8 cellular contexts compared by ENCODE assay signal in the genomic region with DNA sequence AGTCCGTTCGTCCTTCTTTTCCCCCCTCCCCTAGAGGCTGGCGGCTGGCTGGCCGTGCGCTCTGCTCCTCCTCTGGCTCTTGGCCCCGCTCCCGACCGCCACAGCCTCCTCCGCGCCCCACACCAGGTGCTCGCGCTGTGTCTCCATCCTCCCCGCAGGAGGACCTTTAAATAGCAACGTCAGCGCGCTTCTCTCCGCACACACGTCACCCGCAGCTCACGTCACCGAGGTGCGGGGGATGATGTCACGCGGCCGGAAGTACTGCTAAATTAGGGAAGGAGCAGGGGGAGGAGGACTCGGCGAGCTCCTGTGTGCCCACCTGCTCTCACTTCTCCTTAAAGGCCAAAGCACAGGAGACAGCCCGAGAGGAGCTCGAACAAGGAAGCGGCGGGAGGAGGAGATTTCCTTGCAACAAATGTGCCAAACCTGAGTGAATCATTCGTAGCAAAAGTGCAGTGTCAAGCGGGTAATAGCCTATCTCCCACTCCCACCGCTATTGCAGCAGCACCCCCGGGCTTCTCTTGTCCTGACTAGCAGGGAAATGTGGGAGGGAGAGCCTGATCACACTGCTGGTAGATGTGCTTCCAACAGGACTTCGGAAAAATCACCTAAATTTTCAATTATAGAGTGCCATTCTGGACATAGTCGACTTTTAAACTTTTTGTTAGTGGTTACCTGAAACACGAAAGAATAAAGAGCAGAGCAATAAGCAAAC. TPM values are rescaled to one million over a fixed set of nuclear protein-coding genes. Genes with fewer than 3 reads are reported as not detected.
A peak's percentile ranks its signal among the peaks of the same experiment; 100 is the strongest.
DNase-seq lines count a peak whose midpoint lies in the region; ATAC-seq and TF ChIP-seq lines count a peak whose summit lies in the region.

No MANE protein-coding gene starts in this region.

- H3K36me3 Mint-ChIP-seq in WTC11 (no peaks in the 10 kb centered on the region), immature natural killer cell (no peaks in the 10 kb centered on the region)

- CTCF ChIA-PET in AG04449 (lab: Yijun Ruan, JAX) (interaction anchor here (0.7 to 3.6 kb wide), 7 partner anchors 13 to 578 kb away, joined by 3 to 13 read pairs (median 3); no protein-coding TSS in a partner anchor), WTC11 (lab: Charles Lee) (interaction anchor here (1.6 kb wide), 1 partner anchor 382 kb away, joined by 4 read pairs; no protein-coding TSS in a partner anchor)

- peak; percentile 87 for ATAC-seq in GM18873 (IDR thresholded peaks at IDR 0.05; ENCODE audit: low FRiP score, unreplicated experiment)
- ATAC-seq in HG03135 (IDR thresholded peaks at IDR 0.05; ENCODE audit: unreplicated experiment): peak; percentile 84
- ATAC-seq in WTC11: peak; percentile 68

- peaks cover 47% of the 10 kb centered on the region for H3K4me1 Mint-ChIP-seq in WTC11
- peaks cover 21 to 25% of the 10 kb centered on the region in 2 donors for H3K4me1 Mint-ChIP-seq in immature natural killer cell

- H3K9me3 Mint-ChIP-seq in WTC11 (no peaks in the 10 kb centered on the region), immature natural killer cell (peaks cover 0 to 4% (median 0%) of the 10 kb centered on the region in 6 donors)

- H3K27ac Mint-ChIP-seq in WTC11 (peak overlapping the region; percentile 98), immature natural killer cell (peak overlapping the region; percentile 93 to 100 (median 98))

- no peaks in the 10 kb centered on the region for H3K27me3 Mint-ChIP-seq in WTC11 (ENCODE audit: low read depth)
- peaks cover 23 to 37% (median 30%) of the 10 kb centered on the region in 3 donors for H3K27me3 Mint-ChIP-seq in immature natural killer cell (ENCODE audit: low read depth in 3 of 3)

- DNase-seq in AG04449 (ENCODE audit: low read depth, low spot score) (peak; percentile 63), NCI-H2196 (lab: John Stamatoyannopoulos, UW; ENCODE audit: unreplicated experiment) (peak; percentile 85), WTC11 (ENCODE audit: low spot score) (peak; percentile 88), cardiac fibroblast (ENCODE audit: low read depth in 2 of 2) (peak; percentile 92 to 96), immature natural killer cell (peak; percentile 90 to 93 (median 93)), smooth muscle cell of the brain vasculature (ENCODE audit: low read depth, low spot score) (peak; percentile 70)

- TF ChIP-seq CTCF in AG04449 (IDR thresholded peaks at IDR 0.05; ENCODE audit: insufficient read depth, low read length, missing control alignments): no peak
- TF ChIP-seq CTCF in WTC11 (IDR thresholded peaks at IDR 0.05): no peak
- TF ChIP-seq CTCF in cardiac fibroblast (IDR thresholded peaks at IDR 0.05; ENCODE audit: low read depth, low read length): no peak

- POLR2A ChIA-PET in AG04449 (lab: Yijun Ruan, JAX) (interaction anchor here (0.7 kb wide), 1 partner anchor 494 kb away, joined by 3 read pairs; no protein-coding TSS in a partner anchor), WTC11 (lab: Charles Lee) (interaction anchor here (0.7 to 1.5 kb wide), 4 partner anchors 27 to 314 kb away, joined by 3 to 5 read pairs (median 4); partner anchors contain the start of gene CMYA5)

- H3K4me3 Mint-ChIP-seq in WTC11: peak overlapping the region; percentile 89
- peak overlapping the region; percentile 93 to 99 (median 98) for H3K4me3 Mint-ChIP-seq in immature natural killer cell

- H3K4me3 ChIP-seq in AG04449 (ENCODE audit: low read depth, low read length) (peak overlapping the region; percentile 87), cardiac fibroblast (replicated peaks in 1 of 2; ENCODE audit: low read depth in 2 of 2, low read length in 2 of 2) (peak overlapping the region; percentile 81 to 89)

TF ChIP-seq in WTC11, 78 proteins besides CTCF, POLR2A, EP300 and RAD21 (continues in another document):
- TF ChIP-seq E2F4 (CRISPR knock-in tag; IDR thresholded peaks at IDR 0.05; ENCODE audit: borderline replicate concordance, low read depth): no peak
- TF ChIP-seq, protein P1, sequence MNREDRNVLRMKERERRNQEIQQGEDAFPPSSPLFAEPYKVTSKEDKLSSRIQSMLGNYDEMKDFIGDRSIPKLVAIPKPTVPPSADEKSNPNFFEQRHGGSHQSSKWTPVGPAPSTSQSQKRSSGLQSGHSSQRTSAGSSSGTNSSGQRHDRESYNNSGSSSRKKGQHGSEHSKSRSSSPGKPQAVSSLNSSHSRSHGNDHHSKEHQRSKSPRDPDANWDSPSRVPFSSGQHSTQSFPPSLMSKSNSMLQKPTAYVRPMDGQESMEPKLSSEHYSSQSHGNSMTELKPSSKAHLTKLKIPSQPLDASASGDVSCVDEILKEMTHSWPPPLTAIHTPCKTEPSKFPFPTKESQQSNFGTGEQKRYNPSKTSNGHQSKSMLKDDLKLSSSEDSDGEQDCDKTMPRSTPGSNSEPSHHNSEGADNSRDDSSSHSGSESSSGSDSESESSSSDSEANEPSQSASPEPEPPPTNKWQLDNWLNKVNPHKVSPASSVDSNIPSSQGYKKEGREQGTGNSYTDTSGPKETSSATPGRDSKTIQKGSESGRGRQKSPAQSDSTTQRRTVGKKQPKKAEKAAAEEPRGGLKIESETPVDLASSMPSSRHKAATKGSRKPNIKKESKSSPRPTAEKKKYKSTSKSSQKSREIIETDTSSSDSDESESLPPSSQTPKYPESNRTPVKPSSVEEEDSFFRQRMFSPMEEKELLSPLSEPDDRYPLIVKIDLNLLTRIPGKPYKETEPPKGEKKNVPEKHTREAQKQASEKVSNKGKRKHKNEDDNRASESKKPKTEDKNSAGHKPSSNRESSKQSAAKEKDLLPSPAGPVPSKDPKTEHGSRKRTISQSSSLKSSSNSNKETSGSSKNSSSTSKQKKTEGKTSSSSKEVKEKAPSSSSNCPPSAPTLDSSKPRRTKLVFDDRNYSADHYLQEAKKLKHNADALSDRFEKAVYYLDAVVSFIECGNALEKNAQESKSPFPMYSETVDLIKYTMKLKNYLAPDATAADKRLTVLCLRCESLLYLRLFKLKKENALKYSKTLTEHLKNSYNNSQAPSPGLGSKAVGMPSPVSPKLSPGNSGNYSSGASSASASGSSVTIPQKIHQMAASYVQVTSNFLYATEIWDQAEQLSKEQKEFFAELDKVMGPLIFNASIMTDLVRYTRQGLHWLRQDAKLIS (CRISPR knock-in tag; IDR thresholded peaks at IDR 0.05; ENCODE audit: borderline replicate concordance): no peak
- TF ChIP-seq PREB (CRISPR knock-in tag; IDR thresholded peaks at IDR 0.05; ENCODE audit: borderline replicate concordance): no peak
- TF ChIP-seq FOXJ3 (CRISPR knock-in tag; IDR thresholded peaks at IDR 0.05; ENCODE audit: borderline replicate concordance): no peak
- peak; percentile 80; the same call in 1 of the 2 replicates for TF ChIP-seq FOXP1 (CRISPR knock-in tag; IDR thresholded peaks at IDR 0.05; ENCODE audit: borderline replicate concordance)
- TF ChIP-seq RORB (CRISPR knock-in tag; IDR thresholded peaks at IDR 0.05): no peak
- no peak for TF ChIP-seq ZNF121 (CRISPR knock-in tag; IDR thresholded peaks at IDR 0.05)
- TF ChIP-seq GRHL2 (CRISPR knock-in tag; IDR thresholded peaks at IDR 0.05; ENCODE audit: insufficient replicate concordance, severe bottlenecking): no peak
- TF ChIP-seq AR (CRISPR knock-in tag; IDR thresholded peaks at IDR 0.05): peak; percentile 78; the same call in 1 of the 2 replicates

RNA-seq across cellular contexts. Expression of gene HOMER1, which starts 0.6 kb away (rescaled TPM):
- 32.1 to 37.6 TPM (median 35.5 TPM) in 3 replicates for total RNA-seq in WTC11 (2021)
- polyA plus RNA-seq in immature natural killer cell: 1 to 10 TPM in 2 of 3 donors, under 1 TPM in 1; 0.11 to 4.1 (median 1.9) TPM

Comparison
In these comparisons a context has a peak if more than half of its experiments do, and no peak if none do; other contexts are left out.
1. Peak in every context shown above with its lines: DNase-seq, ATAC-seq and H3K4me3 ChIP-seq.